Comparison of ENCODE assay signal across 2 cellular contexts in the genomic region with DNA sequence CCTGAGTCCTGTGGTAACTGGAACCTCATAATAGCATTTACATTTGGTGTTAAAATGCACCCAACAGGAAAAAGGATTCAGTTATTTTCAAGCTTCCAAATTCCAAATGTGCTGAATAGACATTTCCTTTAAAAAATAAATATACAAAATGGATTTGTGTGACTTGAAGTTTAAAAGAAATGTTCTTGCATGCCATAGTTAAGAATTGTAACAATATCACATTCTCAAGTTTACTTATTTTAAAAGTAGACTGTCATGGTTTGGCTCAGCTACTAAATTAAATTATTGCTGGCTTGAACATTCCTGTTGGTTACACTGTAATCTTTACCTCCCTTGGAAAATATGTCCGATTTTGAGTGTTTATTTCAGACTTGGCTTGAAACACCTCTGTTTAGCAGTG.
TF ChIP-seq lines count a peak whose summit lies in the region.

No MANE protein-coding gene starts in this region.

TF ChIP-seq in IMR-90, 13 proteins besides CTCF, POLR2A, EP300 and RAD21:
- TF ChIP-seq MAFK (IDR thresholded peaks at IDR 0.05; ENCODE audit: low read depth, low read length), result peak; percentile 96
- no peak for TF ChIP-seq RCOR1 (IDR thresholded peaks at IDR 0.05; ENCODE audit: insufficient replicate concordance, low read length)

TF ChIP-seq in H1, 55 proteins besides CTCF, POLR2A, EP300 and RAD21:
- TF ChIP-seq MAX (IDR thresholded peaks at IDR 0.05) (no peak), CEBPB (IDR thresholded peaks at IDR 0.05; ENCODE audit: low read depth, low read length) (no peak), MAFK (IDR thresholded peaks at IDR 0.05; ENCODE audit: low read depth, low read length) (peak; percentile 38; the same call in 1 of the 2 replicates)
